In the genomic region with DNA sequence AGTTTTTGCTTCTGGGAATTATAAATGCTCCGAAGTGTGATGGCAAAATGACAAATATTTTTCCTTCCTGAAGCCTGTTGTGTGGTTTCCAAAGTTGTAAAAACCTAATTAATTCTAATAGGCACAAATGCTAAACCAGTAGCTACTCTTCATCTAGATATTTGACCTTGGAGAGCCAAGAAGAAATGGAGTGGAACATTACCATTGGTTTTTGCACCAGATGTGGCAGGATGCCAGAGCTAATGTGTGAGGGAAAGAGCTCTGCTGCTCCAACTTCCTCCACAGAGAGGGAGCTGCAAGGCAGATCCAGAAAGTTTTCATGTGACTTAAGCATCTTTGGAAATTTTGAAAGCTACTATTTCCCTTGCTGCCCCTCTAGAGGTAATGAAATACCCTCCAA, we compare ENCODE assay signal across 26 cellular contexts.
"Had no signal": no experiment of that assay in that cellular context is flagged by ENCODE, and none has a peak within 500 bp of the region (broad histone marks: within the 10 kb centered on the region; RNA-seq: fewer than 3 reads in every experiment).

No MANE protein-coding gene starts in this region.

- H3K4me1 Mint-ChIP-seq: immature natural killer cell; natural killer cell; stimulated activated effector memory CD8-positive, alpha-beta T cell treated with anti-CD3 and anti-CD28 coated beads, Interleukin-12 subunit alpha, Interleukin-12 subunit beta, amount 100 ng/mL, for 72 hours; stimulated activated naive CD8-positive, alpha-beta T cell treated with anti-CD3 and anti-CD28 coated beads, Interleukin-15, amount 100 ng/mL, for 72 hours had no signal

- DNase-seq: activated CD4-positive, alpha-beta T cell treated with anti-CD3 and anti-CD28 coated beads for 48 hours; activated CD4-positive, alpha-beta T cell treated with anti-CD3 and anti-CD28 coated beads, Interleukin-2, amount 50 U/mL, for 48 hours; activated CD4-positive, CD25-positive, alpha-beta regulatory T cell; activated CD8-positive, alpha-beta memory T cell treated with anti-CD3 and anti-CD28 coated beads for 24 hours; activated effector memory CD4-positive, alpha-beta T cell treated with Interleukin-2 at 50 U/mL for 16 hours; activated naive CD4-positive, alpha-beta T cell treated with Interleukin-2 at 50 U/mL for 16 hours; dermis blood vessel endothelial cell; effector CD4-positive, alpha-beta T cell; foreskin keratinocyte; heart left ventricle; immature natural killer cell; left lung; lower lobe of right lung; mesendoderm; natural killer cell; occipital lobe; psoas muscle; right cardiac atrium; stimulated activated CD4-positive, alpha-beta T cell treated with anti-CD3 and anti-CD28 coated beads, Interleukin-12 subunit alpha, Interleukin-12 subunit beta, amount 100 ng/mL, for 4 hours; stimulated activated CD4-positive, alpha-beta T cell treated with anti-CD3 and anti-CD28 coated beads, Interleukin-4, amount 100 ng/mL, for 1 hour; stimulated activated naive CD8-positive, alpha-beta T cell treated with anti-CD3 and anti-CD28 coated beads, Interleukin-15, amount 100 ng/mL, for 72 hours; upper lobe of right lung had no signal

- H3K27ac Mint-ChIP-seq: activated naive CD8-positive, alpha-beta T cell; immature natural killer cell; natural killer cell; neural progenitor cell; stimulated activated effector memory CD8-positive, alpha-beta T cell treated with anti-CD3 and anti-CD28 coated beads, Interleukin-12 subunit alpha, Interleukin-12 subunit beta, amount 100 ng/mL, for 72 hours; stimulated activated naive CD8-positive, alpha-beta T cell treated with anti-CD3 and anti-CD28 coated beads, Interleukin-15, amount 100 ng/mL, for 72 hours; T-helper 2 cell treated with Interferon-gamma antibody and Interleukin-4, amounts not matched to agents 5 μg/mL and 100 μg/mL, for 36 hours had no signal

- H3K4me3 Mint-ChIP-seq: activated naive CD8-positive, alpha-beta T cell; immature natural killer cell; natural killer cell; neural progenitor cell; stimulated activated effector memory CD8-positive, alpha-beta T cell treated with anti-CD3 and anti-CD28 coated beads, Interleukin-12 subunit alpha, Interleukin-12 subunit beta, amount 100 ng/mL, for 72 hours; stimulated activated naive CD8-positive, alpha-beta T cell treated with anti-CD3 and anti-CD28 coated beads, Interleukin-15, amount 100 ng/mL, for 72 hours; T-helper 2 cell treated with Interferon-gamma antibody and Interleukin-4, amounts not matched to agents 5 μg/mL and 100 μg/mL, for 36 hours had no signal

- H3K36me3 Mint-ChIP-seq: activated naive CD8-positive, alpha-beta T cell; immature natural killer cell; natural killer cell; neural progenitor cell; stimulated activated effector memory CD8-positive, alpha-beta T cell treated with anti-CD3 and anti-CD28 coated beads, Interleukin-12 subunit alpha, Interleukin-12 subunit beta, amount 100 ng/mL, for 72 hours had no signal

- ATAC-seq: foreskin keratinocyte; heart left ventricle; left lung; lower lobe of right lung; natural killer cell; psoas muscle; right cardiac atrium; stimulated activated effector memory CD8-positive, alpha-beta T cell treated with anti-CD3 and anti-CD28 coated beads, Interleukin-12 subunit alpha, Interleukin-12 subunit beta, amount 100 ng/mL, for 72 hours; stimulated activated naive CD8-positive, alpha-beta T cell treated with anti-CD3 and anti-CD28 coated beads, Interleukin-15, amount 100 ng/mL, for 72 hours; upper lobe of right lung had no signal

- H3K9me3 Mint-ChIP-seq: natural killer cell; stimulated activated effector memory CD8-positive, alpha-beta T cell treated with anti-CD3 and anti-CD28 coated beads, Interleukin-12 subunit alpha, Interleukin-12 subunit beta, amount 100 ng/mL, for 72 hours; stimulated activated naive CD8-positive, alpha-beta T cell treated with anti-CD3 and anti-CD28 coated beads, Interleukin-15, amount 100 ng/mL, for 72 hours; T-helper 2 cell treated with Interferon-gamma antibody and Interleukin-4, amounts not matched to agents 5 μg/mL and 100 μg/mL, for 36 hours had no signal
